22 cellular contexts compared by ENCODE assay signal in the genomic region with DNA sequence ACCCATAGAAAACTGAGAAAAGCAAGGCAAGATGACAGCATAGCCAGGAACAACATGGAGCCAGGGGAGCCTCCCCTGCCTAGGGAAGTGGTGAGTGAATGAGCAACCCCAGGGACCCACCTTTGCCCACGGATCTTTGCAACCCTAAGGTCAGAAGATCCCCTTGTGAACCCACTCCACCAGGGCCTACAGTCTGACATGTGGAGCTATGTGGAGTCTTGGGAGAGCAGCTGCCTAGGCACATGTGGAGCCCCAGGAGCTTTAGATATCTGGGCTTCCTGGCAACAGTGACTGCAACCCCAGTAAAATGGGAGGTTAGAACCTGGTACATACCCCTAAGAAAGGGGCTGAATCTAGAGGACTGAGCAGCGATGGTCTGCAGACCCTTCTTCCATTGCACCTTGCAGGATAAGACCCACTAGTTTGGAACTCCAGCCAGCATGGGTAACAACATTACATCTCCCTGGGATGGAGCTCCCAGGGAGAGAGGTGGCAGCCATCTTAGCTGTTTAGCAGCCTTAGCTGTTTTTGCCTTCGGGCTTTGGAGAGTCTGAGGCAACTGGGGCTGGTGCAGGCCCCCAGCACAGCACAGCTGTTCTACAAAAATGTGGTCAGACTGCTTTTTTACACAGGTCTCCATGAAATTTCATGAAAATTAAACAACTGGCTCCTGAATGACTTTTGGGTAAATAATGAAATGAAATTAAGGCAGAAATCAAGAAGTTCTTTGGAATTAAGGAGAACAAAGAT.
"Had no signal": no experiment of that assay in that cellular context is flagged by ENCODE, and none has a peak within 500 bp of the region (broad histone marks: within the 10 kb centered on the region; RNA-seq: fewer than 3 reads in every experiment).

No MANE protein-coding gene starts in this region.

- H3K36me3 ChIP-seq: esophagus squamous epithelium, gastroesophageal sphincter, neutrophil, suprapubic skin, thyroid gland, upper lobe of left lung, uterus had no signal

- ATAC-seq: effector memory CD8-positive, alpha-beta T cell; gastroesophageal sphincter; left cardiac atrium; naive thymus-derived CD4-positive, alpha-beta T cell; right cardiac atrium; stimulated activated effector memory CD8-positive, alpha-beta T cell treated with anti-CD3 and anti-CD28 coated beads, Interleukin-12 subunit alpha, Interleukin-12 subunit beta, amount 100 ng/mL, for 72 hours; stimulated activated naive CD8-positive, alpha-beta T cell treated with anti-CD3 and anti-CD28 coated beads, Interleukin-15, Interleukin-2, amounts not matched to agents 100 U/mL and 50 U/mL, for 24 hours had no signal

- H3K27me3 ChIP-seq: gastroesophageal sphincter, suprapubic skin, thyroid gland, upper lobe of left lung, uterus had no signal

- H3K4me2 ChIP-seq: smooth muscle cell had no signal

- H3K36me3 Mint-ChIP-seq: naive thymus-derived CD4-positive, alpha-beta T cell; stimulated activated effector memory CD8-positive, alpha-beta T cell treated with anti-CD3 and anti-CD28 coated beads, Interleukin-12 subunit alpha, Interleukin-12 subunit beta, amount 100 ng/mL, for 72 hours had no signal

- H3K4me1 Mint-ChIP-seq: stimulated activated effector memory CD8-positive, alpha-beta T cell treated with anti-CD3 and anti-CD28 coated beads, Interleukin-12 subunit alpha, Interleukin-12 subunit beta, amount 100 ng/mL, for 72 hours had no signal

- H3K4me3 ChIP-seq: esophagus squamous epithelium, gastroesophageal sphincter, smooth muscle cell, suprapubic skin, thyroid gland, upper lobe of left lung, uterus had no signal

- DNase-seq: effector memory CD8-positive, alpha-beta T cell; esophagus squamous epithelium; foreskin fibroblast; kidney; left cardiac atrium; mesendoderm; naive thymus-derived CD4-positive, alpha-beta T cell; nephron progenitor cell; right cardiac atrium; stimulated activated CD4-positive, alpha-beta T cell treated with anti-CD3 and anti-CD28 coated beads, Interleukin-2, amount 100 ng/mL, for 48 hours; stimulated activated naive CD8-positive, alpha-beta T cell treated with anti-CD3 and anti-CD28 coated beads, Interleukin-15, Interleukin-2, amounts not matched to agents 100 U/mL and 50 U/mL, for 24 hours; thyroid gland; upper lobe of left lung; uterus had no signal

- H3K4me3 Mint-ChIP-seq: dendritic cell treated with granulocyte-macrophage colony-stimulating factor and Interleukin-4, amounts not matched to agents 40 ng/mL and 50 ng/mL, for 4 days; effector memory CD8-positive, alpha-beta T cell; naive thymus-derived CD4-positive, alpha-beta T cell; nephron progenitor cell; stimulated activated effector memory CD8-positive, alpha-beta T cell treated with anti-CD3 and anti-CD28 coated beads, Interleukin-12 subunit alpha, Interleukin-12 subunit beta, amount 100 ng/mL, for 72 hours had no signal

- H3K27ac Mint-ChIP-seq: dendritic cell treated with granulocyte-macrophage colony-stimulating factor and Interleukin-4, amounts not matched to agents 40 ng/mL and 50 ng/mL, for 4 days; effector memory CD8-positive, alpha-beta T cell; progenitor cell of endocrine pancreas; stimulated activated effector memory CD8-positive, alpha-beta T cell treated with anti-CD3 and anti-CD28 coated beads, Interleukin-12 subunit alpha, Interleukin-12 subunit beta, amount 100 ng/mL, for 72 hours had no signal

- H3K27me3 Mint-ChIP-seq: effector memory CD8-positive, alpha-beta T cell; progenitor cell of endocrine pancreas had no signal

- H3K4me1 ChIP-seq: esophagus squamous epithelium, gastroesophageal sphincter, suprapubic skin, thyroid gland, upper lobe of left lung, uterus had no signal

- H3K9me3 ChIP-seq: esophagus squamous epithelium, gastroesophageal sphincter, neutrophil, suprapubic skin, thyroid gland, upper lobe of left lung, uterus had no signal

- H3K27ac ChIP-seq: epithelial cell of prostate, esophagus squamous epithelium, gastroesophageal sphincter, neutrophil, suprapubic skin, thyroid gland, upper lobe of left lung, uterus had no signal
